Comparison of ENCODE assay signal across 20 cellular contexts in the genomic region with DNA sequence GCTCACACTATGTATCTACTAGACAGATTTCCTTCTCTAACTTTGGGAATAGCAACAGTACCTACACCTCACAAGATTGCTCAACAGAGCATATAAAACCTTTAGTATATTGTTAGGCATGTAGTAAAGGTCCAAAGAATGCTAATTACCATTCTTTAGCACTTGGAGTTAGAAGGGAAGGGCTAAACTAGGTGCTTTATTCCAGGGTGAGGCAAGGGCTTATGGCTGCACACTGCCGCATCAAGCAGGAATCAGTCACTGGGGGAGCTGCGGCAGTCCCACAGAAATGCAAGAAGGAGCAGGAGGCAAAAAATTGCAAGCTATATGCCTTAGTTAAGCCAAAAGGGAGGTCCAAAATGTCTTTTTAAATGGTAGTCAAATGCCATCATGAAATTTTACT.
"Had no signal": no experiment of that assay in that cellular context is flagged by ENCODE, and none has a peak within 500 bp of the region (broad histone marks: within the 10 kb centered on the region; RNA-seq: fewer than 3 reads in every experiment).

No MANE protein-coding gene starts in this region.

- H3K4me1 ChIP-seq: breast epithelium had no signal

- H3K36me3 ChIP-seq: breast epithelium, WERI-Rb-1 had no signal

- H3K27me3 ChIP-seq: breast epithelium had no signal

- ATAC-seq: activated CD8-positive, alpha-beta T cell treated with anti-CD3 and anti-CD28 coated beads for 36 hours; K562 had no signal

- H3K27ac ChIP-seq: breast epithelium, SK-N-MC, WERI-Rb-1 had no signal

- H3K9me3 ChIP-seq: breast epithelium had no signal

- DNase-seq: activated CD4-positive, alpha-beta T cell treated with anti-CD3 and anti-CD28 coated beads for 4 hours; activated CD8-positive, alpha-beta memory T cell treated with anti-CD3 and anti-CD28 coated beads, Interleukin-2, amount 50 U/mL, for 4 hours; activated CD8-positive, alpha-beta T cell treated with anti-CD3 and anti-CD28 coated beads for 36 hours; activated naive CD4-positive, alpha-beta T cell; aorta; caudate nucleus; Karpas-422; NCI-H1048; NCI-H146; NCI-H187 treated with DMSO at 0.1 percent for 48 hours; NCI-H2171; NCI-H226; NCI-H526 treated with DMSO at 0.1 percent for 48 hours; NCI-H82; NK-92 treated with Interleukin-12 subunit alpha and Interleukin-12 subunit beta, amount 100 ng/mL, for 24 hours; T-helper 1 cell; WERI-Rb-1 had no signal

- H3K4me3 ChIP-seq: breast epithelium, K562, SK-N-MC had no signal
